ENCODE assay signal across 20 cellular contexts in the genomic region with DNA sequence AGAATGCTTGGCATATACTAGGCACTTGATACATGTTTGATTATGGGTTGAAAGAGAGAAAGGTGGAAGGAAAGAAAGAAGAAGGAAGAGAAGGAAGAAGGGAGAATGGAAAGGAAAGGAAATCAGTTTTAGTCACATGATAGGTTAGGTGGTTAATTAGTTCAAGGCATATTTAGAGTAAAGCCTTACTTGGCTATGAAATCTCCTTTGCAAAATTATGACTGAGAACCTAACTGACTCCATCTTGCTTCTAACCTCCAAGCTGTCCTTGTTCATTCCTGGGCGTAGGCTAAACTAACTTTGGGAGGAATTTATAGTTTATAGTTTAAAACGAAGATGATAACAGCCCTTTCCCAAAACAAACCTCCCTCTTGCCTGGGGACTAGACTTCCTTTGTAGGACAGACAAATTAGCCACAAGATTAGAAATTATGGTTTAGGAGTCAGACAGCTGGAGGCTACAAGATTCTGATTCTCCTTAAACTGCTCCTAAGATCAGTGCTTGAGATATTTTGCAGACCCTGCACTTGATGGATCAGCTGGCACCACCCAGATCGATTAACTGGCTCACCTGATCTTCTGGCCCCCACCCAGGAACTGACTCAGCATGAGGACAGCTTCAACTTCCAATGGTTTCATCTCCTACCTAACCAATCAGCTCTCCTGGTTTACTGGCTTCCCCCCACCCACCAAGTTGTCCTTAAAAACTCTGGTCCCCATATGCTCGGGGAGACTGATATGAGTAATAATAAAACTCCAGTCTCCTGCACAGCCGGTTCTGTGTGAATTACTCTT. TPM values are rescaled to one million over a fixed set of nuclear protein-coding genes. Genes with fewer than 3 reads are reported as not detected.
DNase-seq lines count a peak whose midpoint lies in the region; ATAC-seq and TF ChIP-seq lines count a peak whose summit lies in the region.
"Had no signal": no experiment of that assay in that cellular context is flagged by ENCODE, and none has a peak within 500 bp of the region (broad histone marks: within the 10 kb centered on the region; RNA-seq: fewer than 3 reads in every experiment).

No MANE protein-coding gene starts in this region.

- H3K27me3 Mint-ChIP-seq in activated naive CD4-positive, alpha-beta T cell treated with anti-CD3 and anti-CD28 coated beads for 36 hours (ENCODE audit: low read depth): no peaks in the 10 kb centered on the region
- H3K27me3 Mint-ChIP-seq in T-helper 17 cell (no peaks in the 10 kb centered on the region), endothelial cell (ENCODE audit: unreplicated experiment) (peaks cover under 1% of the 10 kb centered on the region), type B pancreatic cell (no peaks in the 10 kb centered on the region)
- H3K27me3 Mint-ChIP-seq: memory B cell had no signal

- ATAC-seq in activated naive CD4-positive, alpha-beta T cell treated with anti-CD3 and anti-CD28 coated beads, Interleukin-2, amount 50 U/mL, for 72 hours: no peak
- no peak for ATAC-seq in T-helper 17 cell
- no peak for ATAC-seq in GM21529 (IDR thresholded peaks at IDR 0.05; ENCODE audit: unreplicated experiment)
- no peak for ATAC-seq in GM19395 (IDR thresholded peaks at IDR 0.05; ENCODE audit: unreplicated experiment)
- ATAC-seq: gastroesophageal sphincter, Right ventricle myocardium inferior had no signal

- peaks cover 36% of the 10 kb centered on the region for H3K4me1 Mint-ChIP-seq in activated naive CD4-positive, alpha-beta T cell treated with anti-CD3 and anti-CD28 coated beads for 36 hours (ENCODE audit: low read depth)
- H3K4me1 Mint-ChIP-seq in T-helper 17 cell: peaks cover 16% of the 10 kb centered on the region
- peaks cover 7% of the 10 kb centered on the region for H3K4me1 Mint-ChIP-seq in endothelial cell (ENCODE audit: unreplicated experiment)
- peaks cover 36% of the 10 kb centered on the region for H3K4me1 Mint-ChIP-seq in type B pancreatic cell (ENCODE audit: unreplicated experiment)
- H3K4me1 Mint-ChIP-seq: memory B cell had no signal

- in situ Hi-C loops in GM13977 (cut with MboI; ENCODE audit: low pct_unique_long_range_greater_than_20kb, low sequenced_read_pairs, unreplicated experiment): loop anchor here (25.0 kb wide), 1 partner anchor 392 kb away; no protein-coding TSS in a partner anchor

- TF ChIP-seq CTCF in endothelial cell (IDR thresholded peaks at IDR 0.05; ENCODE audit: unreplicated experiment) (no peak), type B pancreatic cell (conservative IDR thresholded peaks at IDR 0.05) (no peak), GM13977 (IDR thresholded peaks at IDR 0.05; ENCODE audit: extremely low read depth, insufficient read depth, missing control alignments) (no peak)

- no peaks in the 10 kb centered on the region for H3K9me3 Mint-ChIP-seq in activated naive CD4-positive, alpha-beta T cell treated with anti-CD3 and anti-CD28 coated beads for 36 hours
- no peaks in the 10 kb centered on the region for H3K9me3 Mint-ChIP-seq in activated naive CD4-positive, alpha-beta T cell treated with anti-CD3 and anti-CD28 coated beads, Interleukin-2, amount 50 U/mL, for 72 hours
- no peaks in the 10 kb centered on the region for H3K9me3 Mint-ChIP-seq in endothelial cell (ENCODE audit: unreplicated experiment)
- H3K9me3 Mint-ChIP-seq in type B pancreatic cell: no peaks in the 10 kb centered on the region
- H3K9me3 Mint-ChIP-seq: activated T-cell treated with anti-CD3 and anti-CD28 coated beads, Interleukin-2, amount 50 U/mL, for 72 hours; memory B cell had no signal

- intact Hi-C loops in activated naive CD4-positive, alpha-beta T cell treated with anti-CD3 and anti-CD28 coated beads for 36 hours (cut with micrococcal nuclease): no loop called here

- no peak overlapping the region for H3K4me3 Mint-ChIP-seq in activated naive CD4-positive, alpha-beta T cell treated with anti-CD3 and anti-CD28 coated beads for 36 hours
- no peak overlapping the region for H3K4me3 Mint-ChIP-seq in T-helper 17 cell
- H3K4me3 Mint-ChIP-seq in endothelial cell (ENCODE audit: unreplicated experiment): no peak overlapping the region
- H3K4me3 Mint-ChIP-seq in type B pancreatic cell: peak overlapping the region; percentile 29
- H3K4me3 Mint-ChIP-seq: activated T-cell treated with anti-CD3 and anti-CD28 coated beads, Interleukin-2, amount 50 U/mL, for 72 hours; memory B cell had no signal

- H3K27ac Mint-ChIP-seq in activated naive CD4-positive, alpha-beta T cell treated with anti-CD3 and anti-CD28 coated beads for 36 hours: peak overlapping the region; percentile 11
- peak overlapping the region in 1 of 2 donors; percentile 46 for H3K27ac Mint-ChIP-seq in activated naive CD4-positive, alpha-beta T cell treated with anti-CD3 and anti-CD28 coated beads, Interleukin-2, amount 50 U/mL, for 72 hours
- peak overlapping the region; percentile 77 for H3K27ac Mint-ChIP-seq in T-helper 17 cell
- peak overlapping the region; percentile 16 for H3K27ac Mint-ChIP-seq in endothelial cell (ENCODE audit: unreplicated experiment)
- peak overlapping the region; percentile 75 for H3K27ac Mint-ChIP-seq in type B pancreatic cell
- H3K27ac Mint-ChIP-seq: memory B cell had no signal

- peaks cover 18% of the 10 kb centered on the region for H3K36me3 Mint-ChIP-seq in activated naive CD4-positive, alpha-beta T cell treated with anti-CD3 and anti-CD28 coated beads for 36 hours (ENCODE audit: low read depth)
- peaks cover 5 to 33% of the 10 kb centered on the region in 2 donors for H3K36me3 Mint-ChIP-seq in activated naive CD4-positive, alpha-beta T cell treated with anti-CD3 and anti-CD28 coated beads, Interleukin-2, amount 50 U/mL, for 72 hours
- H3K36me3 Mint-ChIP-seq in T-helper 17 cell (ENCODE audit: low read depth) (peaks cover 6% of the 10 kb centered on the region), endothelial cell (ENCODE audit: low read depth, unreplicated experiment) (no peaks in the 10 kb centered on the region), type B pancreatic cell (no peaks in the 10 kb centered on the region)
- H3K36me3 Mint-ChIP-seq: memory B cell had no signal

- CTCF ChIA-PET in activated naive CD4-positive, alpha-beta T cell treated with anti-CD3 and anti-CD28 coated beads for 36 hours (lab: Charles Lee): interaction anchor here (0.9 to 1.9 kb wide), 6 partner anchors 9 to 45 kb away, joined by 3 to 9 read pairs (median 4); no protein-coding TSS in a partner anchor

- no peaks in the 10 kb centered on the region for H3K9me3 ChIP-seq in T-helper 17 cell (ENCODE audit: control insufficient read depth, low read length, poor library complexity, severe bottlenecking)
- H3K9me3 ChIP-seq: adrenal gland, BLaER1, esophagus muscularis mucosa, gastroesophageal sphincter had no signal

- DNase-seq in activated naive CD4-positive, alpha-beta T cell treated with anti-CD3 and anti-CD28 coated beads for 36 hours: peak; percentile 34
- no peak for DNase-seq in activated naive CD4-positive, alpha-beta T cell treated with anti-CD3 and anti-CD28 coated beads, Interleukin-2, amount 50 U/mL, for 72 hours (ENCODE audit: low spot score in 2 of 2)
- no peak for DNase-seq in T-helper 17 cell
- no peak for DNase-seq in endothelial cell (ENCODE audit: low spot score)
- DNase-seq in type B pancreatic cell (ENCODE audit: extremely low spot score, unreplicated experiment): no peak
- DNase-seq in GM13977 (ENCODE audit: low spot score): no peak
- DNase-seq: activated T-cell treated with anti-CD3 and anti-CD28 coated beads, Interleukin-2, amount 50 U/mL, for 72 hours; adrenal gland; NCI-H1105; NCI-H2081 treated with DMSO at 0.1 percent for 48 hours; NK-92 treated with Interleukin-12 subunit alpha and Interleukin-12 subunit beta, amount 100 ng/mL, for 24 hours; stimulated activated CD8-positive, alpha-beta memory T cell treated with anti-CD3 and anti-CD28 coated beads, Interleukin-4, amount 100 ng/mL, for 48 hours; T-helper 1 cell had no signal

RNA-seq across cellular contexts. Expression of a gene that starts 55.0 kb away (rescaled TPM):
- 10 to 100 TPM; 24.4 to 28.6 TPM for total RNA-seq in activated naive CD4-positive, alpha-beta T cell treated with anti-CD3 and anti-CD28 coated beads for 36 hours
- total RNA-seq in activated naive CD4-positive, alpha-beta T cell treated with anti-CD3 and anti-CD28 coated beads, Interleukin-2, amount 50 U/mL, for 72 hours: 10 to 100 TPM; 16.4 to 48.2 TPM
- total RNA-seq in T-helper 17 cell (10 to 100 TPM; 52.4 to 53.2 TPM), endothelial cell (ENCODE audit: unreplicated experiment) (0.36 TPM), type B pancreatic cell (ENCODE audit: low replicate concordance) (1.3 and 2.2 TPM in 2 replicates)
